21 cellular contexts compared by ENCODE assay signal in the genomic region with DNA sequence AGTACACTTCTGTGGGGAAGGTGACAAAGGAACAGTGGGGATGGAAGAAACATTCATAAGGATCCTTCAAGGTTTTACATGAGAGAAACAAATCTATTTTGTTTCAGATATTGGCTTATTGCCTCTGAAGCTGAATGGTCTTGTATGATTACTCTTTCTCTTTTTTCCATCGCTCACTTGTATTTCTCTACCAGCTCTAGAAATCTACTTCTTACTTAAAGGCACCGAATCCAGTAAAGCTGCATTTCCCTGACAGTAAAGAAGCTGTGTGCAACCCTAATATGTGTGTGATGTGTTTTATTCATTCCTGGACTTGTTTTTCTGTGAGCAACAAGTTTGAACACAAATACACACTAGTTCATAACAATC. TPM values are rescaled to one million over a fixed set of nuclear protein-coding genes. Genes with fewer than 3 reads are reported as not detected.
A peak's percentile ranks its signal among the peaks of the same experiment; 100 is the strongest.
DNase-seq lines count a peak whose midpoint lies in the region; ATAC-seq, FAIRE-seq and TF ChIP-seq lines count a peak whose summit lies in the region.
"Had no signal": no experiment of that assay in that cellular context is flagged by ENCODE, and none has a peak within 500 bp of the region (broad histone marks: within the 10 kb centered on the region; RNA-seq: fewer than 3 reads in every experiment).

No MANE protein-coding gene starts in this region.

- in situ Hi-C loops in K562 (cut with MboI), result no loop called here

- H3K9ac ChIP-seq in Loucy (ENCODE audit: low read depth, low read length, poor library complexity, severe bottlenecking) (no peak overlapping the region), K562 (ENCODE audit: insufficient read depth in 1 of 2, low read depth in 2 of 2, low read length in 2 of 2) (no peak overlapping the region; a peak in 1 of 4 replicates)
- H3K9ac ChIP-seq: BLaER1 had no signal

- H3K36me3 ChIP-seq in Loucy (ENCODE audit: insufficient read depth, low read length), result no peaks in the 10 kb centered on the region
- H3K36me3 ChIP-seq in K562 (ENCODE audit: control insufficient read depth, insufficient read depth, low read length), result no peaks in the 10 kb centered on the region
- H3K36me3 ChIP-seq: BLaER1 had no signal

- no peak for TF ChIP-seq POLR2A in K562 (conservative IDR thresholded peaks at IDR 0.05)

- H3K4me3 ChIP-seq in Loucy (ENCODE audit: low read length, poor library complexity, severe bottlenecking), result no peak overlapping the region
- no peak overlapping the region for H3K4me3 ChIP-seq in K562
- H3K4me3 ChIP-seq: BLaER1 had no signal

- H3K9me1 ChIP-seq in K562 (ENCODE audit: control insufficient read depth, insufficient read depth, low read length), result no peaks in the 10 kb centered on the region

- no peaks in the 10 kb centered on the region for H3K27me3 ChIP-seq in Loucy (ENCODE audit: insufficient read depth, low read length, poor library complexity, severe bottlenecking)
- H3K27me3 ChIP-seq in K562 (ENCODE audit: control insufficient read depth in 2 of 2, insufficient read depth in 2 of 2, low read length in 2 of 2), result no peaks in the 10 kb centered on the region
- no peaks in the 10 kb centered on the region for H3K27me3 ChIP-seq in layer of hippocampus (ENCODE audit: control insufficient read depth, insufficient read depth, low read length)
- H3K27me3 ChIP-seq: BLaER1 had no signal

- no peak for FAIRE-seq in K562 (lab: Jason Lieb, UNC)
- FAIRE-seq: GM18507, H1, HepG2 had no signal

- H3F3A ChIP-seq in Loucy (ENCODE audit: low read depth), result no peaks in the 10 kb centered on the region

- no peak for ATAC-seq in K562
- ATAC-seq: HepG2 had no signal

- TF ChIP-seq EP300 in K562 (IDR thresholded peaks at IDR 0.05; ENCODE audit: low read length), result no peak

- H3K79me2 ChIP-seq in Loucy (ENCODE audit: insufficient read depth, low read length) (no peaks in the 10 kb centered on the region), K562 (ENCODE audit: control insufficient read depth, insufficient read depth, low read length) (no peaks in the 10 kb centered on the region)

- H3K9me2 ChIP-seq in Loucy (replicated peaks; ENCODE audit: low read depth, low read length), result no peaks in the 10 kb centered on the region

- no peaks in the 10 kb centered on the region for H4K20me1 ChIP-seq in Loucy (ENCODE audit: insufficient read depth, low read length, poor library complexity, severe bottlenecking)
- no peaks in the 10 kb centered on the region for H4K20me1 ChIP-seq in K562 (replicated peaks; ENCODE audit: control insufficient read depth, insufficient read depth, low read length)
- H4K20me1 ChIP-seq: BLaER1 had no signal

- TF ChIP-seq CTCF in Loucy (conservative IDR thresholded peaks at IDR 0.05; ENCODE audit: low read length) (no peak), K562 (IDR thresholded peaks at IDR 0.05 in 2 of 3, conservative IDR thresholded peaks at IDR 0.05 in 1 of 3; ENCODE audit: insufficient read depth in 2 of 3, low read depth in 1 of 3, low read length in 3 of 3) (no peak)

- H3K9me3 ChIP-seq in Loucy (ENCODE audit: insufficient read depth, low read depth, low read length) (no peaks in the 10 kb centered on the region), K562 (replicated peaks; ENCODE audit: control insufficient read depth, insufficient read depth, low read depth, low read length) (no peaks in the 10 kb centered on the region)
- H3K9me3 ChIP-seq: BLaER1 had no signal

- CTCF ChIA-PET in K562 (lab: Yijun Ruan, JAX; ENCODE audit: low intra/inter-chr PET ratio), result no interaction called here

- H2AFZ ChIP-seq in Loucy (ENCODE audit: low read length), result peak overlapping the region; percentile 71; the same call in 1 of the 2 replicates
- peak overlapping the region; percentile 78; the same call in 1 of the 2 replicates for H2AFZ ChIP-seq in K562 (ENCODE audit: low read depth, low read length)

- POLR2A ChIA-PET in K562 (lab: Yijun Ruan, JAX), result no interaction called here

- H3K27ac ChIP-seq in K562 (ENCODE audit: extremely low read depth, low read depth, low read length), result 0 out of 3 replicates have a peak overlapping the region, but pooled peaks have one; percentile 62
- peak overlapping the region; percentile 90 for H3K27ac ChIP-seq in layer of hippocampus (ENCODE audit: low read depth, low read length)
- peak overlapping the region; percentile 97 for H3K27ac ChIP-seq in temporal lobe (ENCODE audit: low read depth, low read length)
- H3K27ac ChIP-seq: BLaER1 had no signal

- TF ChIP-seq RAD21 in K562 (CRISPR knock-in tag; conservative IDR thresholded peaks at IDR 0.05 in 1 of 2, IDR thresholded peaks at IDR 0.05 in 1 of 2), result no peak

- WGBS in K562 (ENCODE audit: insufficient coverage, low coverage, missing lambda C conversion rate), result 53% methylated on average over 2 of the region's 2 CpGs

- H3K4me1 ChIP-seq in Loucy (ENCODE audit: insufficient read depth, low read length, poor library complexity, severe bottlenecking) (peaks cover 32% of the 10 kb centered on the region), K562 (replicated peaks in 1 of 2; ENCODE audit: control insufficient read depth in 2 of 2, insufficient read depth in 2 of 2, low read length in 2 of 2) (peaks cover 14 to 45% of the 10 kb centered on the region in 2 experiments)
- H3K4me1 ChIP-seq: BLaER1 had no signal

- intact Hi-C loops in K562 (cut with micrococcal nuclease), result no loop called here

- no peak overlapping the region for H3K4me2 ChIP-seq in Loucy (ENCODE audit: low read depth, low read length, poor library complexity, severe bottlenecking)
- H3K4me2 ChIP-seq in K562 (ENCODE audit: insufficient read depth, low read length), result peak overlapping the region; percentile 60; the same call in 1 of the 2 replicates
- H3K4me2 ChIP-seq: BLaER1 had no signal

- DNase-seq in K562 (ENCODE audit: extremely low read depth in 1 of 4, low spot score in 3 of 4) (no peak), NCI-H526 (lab: John Stamatoyannopoulos, UW) (no peak), epidermal melanocyte (ENCODE audit: insufficient read length, low spot score) (no peak)
- DNase-seq in activated CD4-positive, alpha-beta T cell treated with anti-CD3 and anti-CD28 coated beads for 48 hours, result no peak
- DNase-seq: 8988T; CD4-positive, alpha-beta memory T cell; DMS153; DMS79; GDM1; H9 had no signal

- no TSS peak for BruUV-seq in K562 (replicated peaks; lab: Mats Ljungman, UMichigan)

TF ChIP-seq in K562, 482 proteins besides CTCF, POLR2A, EP300 and RAD21 (continues in another document):
- TF ChIP-seq NCOR1 (IDR thresholded peaks at IDR 0.05) (no peak), ZNF12 (CRISPR knock-in tag; IDR thresholded peaks at IDR 0.05) (no peak)
- TF ChIP-seq, protein P1, sequence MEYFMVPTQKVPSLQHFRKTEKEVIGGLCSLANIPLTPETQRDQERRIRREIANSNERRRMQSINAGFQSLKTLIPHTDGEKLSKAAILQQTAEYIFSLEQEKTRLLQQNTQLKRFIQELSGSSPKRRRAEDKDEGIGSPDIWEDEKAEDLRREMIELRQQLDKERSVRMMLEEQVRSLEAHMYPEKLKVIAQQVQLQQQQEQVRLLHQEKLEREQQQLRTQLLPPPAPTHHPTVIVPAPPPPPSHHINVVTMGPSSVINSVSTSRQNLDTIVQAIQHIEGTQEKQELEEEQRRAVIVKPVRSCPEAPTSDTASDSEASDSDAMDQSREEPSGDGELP (CRISPR knock-in tag; IDR thresholded peaks at IDR 0.05; ENCODE audit: borderline replicate concordance), result no peak
- TF ChIP-seq, protein P2, sequence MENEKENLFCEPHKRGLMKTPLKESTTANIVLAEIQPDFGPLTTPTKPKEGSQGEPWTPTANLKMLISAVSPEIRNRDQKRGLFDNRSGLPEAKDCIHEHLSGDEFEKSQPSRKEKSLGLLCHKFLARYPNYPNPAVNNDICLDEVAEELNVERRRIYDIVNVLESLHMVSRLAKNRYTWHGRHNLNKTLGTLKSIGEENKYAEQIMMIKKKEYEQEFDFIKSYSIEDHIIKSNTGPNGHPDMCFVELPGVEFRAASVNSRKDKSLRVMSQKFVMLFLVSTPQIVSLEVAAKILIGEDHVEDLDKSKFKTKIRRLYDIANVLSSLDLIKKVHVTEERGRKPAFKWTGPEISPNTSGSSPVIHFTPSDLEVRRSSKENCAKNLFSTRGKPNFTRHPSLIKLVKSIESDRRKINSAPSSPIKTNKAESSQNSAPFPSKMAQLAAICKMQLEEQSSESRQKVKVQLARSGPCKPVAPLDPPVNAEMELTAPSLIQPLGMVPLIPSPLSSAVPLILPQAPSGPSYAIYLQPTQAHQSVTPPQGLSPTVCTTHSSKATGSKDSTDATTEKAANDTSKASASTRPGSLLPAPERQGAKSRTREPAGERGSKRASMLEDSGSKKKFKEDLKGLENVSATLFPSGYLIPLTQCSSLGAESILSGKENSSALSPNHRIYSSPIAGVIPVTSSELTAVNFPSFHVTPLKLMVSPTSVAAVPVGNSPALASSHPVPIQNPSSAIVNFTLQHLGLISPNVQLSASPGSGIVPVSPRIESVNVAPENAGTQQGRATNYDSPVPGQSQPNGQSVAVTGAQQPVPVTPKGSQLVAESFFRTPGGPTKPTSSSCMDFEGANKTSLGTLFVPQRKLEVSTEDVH (IDR thresholded peaks at IDR 0.05; ENCODE audit: low read depth, partially characterized antibody), result no peak

RNA-seq across cellular contexts. Expression of a gene that starts 45.2 kb away (rescaled TPM):
- total RNA-seq in K562 (2011; cell fraction: chromatin; rRNA removed; ENCODE audit: low replicate concordance), result not detected in 2 replicates
- not detected in 2 replicates for total RNA-seq in K562 (2011; cell fraction: nucleolus; rRNA removed)
- not detected in 2 replicates for total RNA-seq in K562 (2011; cell fraction: nucleoplasm; rRNA removed)
- total RNA-seq in K562 (2014; rRNA removed) (not detected in 2 replicates), K562 (2014; rRNA removed; fragmentation: Illumina TruSeq; extraction: Trizol) (not detected in 2 replicates), K562 (2015; rRNA removed; fragmentation: Illumina TruSeq; extraction: Trizol) (not detected in 2 replicates), K562 (2021) (0.07 and 0.16 TPM in 2 replicates), temporal lobe (34.9 TPM)
- polyA plus RNA-seq in K562 (2011; rRNA removed) (not detected in 2 replicates), K562 (2014; fragmentation: Illumina TruSeq; extraction: Trizol) (not detected in 2 replicates), K562 (2014; fragmentation: Nextera tagmentation; extraction: Ambion mirVana) (not detected), K562 (2014; rRNA removed) (not detected in 2 replicates)
- not detected in 2 replicates for polyA plus RNA-seq in K562 (2011; cell fraction: cytosol; rRNA removed)
- polyA plus RNA-seq in K562 (2011; cell fraction: nucleus; rRNA removed), result not detected in 2 replicates
- not detected in 2 replicates for polyA plus RNA-seq in K562 (2012)
- polyA minus RNA-seq in K562 (2011; rRNA and poly(A)+ RNA removed), result not detected in 2 replicates
- polyA minus RNA-seq in K562 (2011; cell fraction: cytosol; rRNA and poly(A)+ RNA removed), result not detected in 2 replicates
- not detected in 2 replicates for polyA minus RNA-seq in K562 (2011; cell fraction: nucleus; rRNA and poly(A)+ RNA removed)
- total RNA-seq: A673; CD4-positive, alpha-beta memory T cell; Daoy; HepG2 had no signal
- polyA plus RNA-seq: AG04450; CD14-positive monocyte; CD4-positive, alpha-beta memory T cell; HepG2 had no signal

Comparison
In these comparisons a context has a peak if more than half of its experiments do, and no peak if none do; other contexts are left out.
1. RNA of a gene that starts 45.2 kb away (total RNA-seq): 34.9 TPM in temporal lobe (single experiment); 0.07 to 0.16 TPM in K562; every median in the first group is over 10 times any median in the second.
2. Peak in every context shown above with its lines, with median percentiles within 50 percentile points of each other: H3K27ac ChIP-seq.